In genomic region chr22:31615940-31616314, GRCh38 we compare ENCODE assay signal across 8 cellular contexts. TPM values are rescaled to one million over a fixed set of nuclear protein-coding genes. Genes with fewer than 3 reads are reported as not detected.
A peak's percentile ranks its signal among the peaks of the same experiment; 100 is the strongest.
DNase-seq lines count a peak whose midpoint lies in the region; ATAC-seq, FAIRE-seq and TF ChIP-seq lines count a peak whose summit lies in the region.
"Had no signal": no experiment of that assay in that cellular context is flagged by ENCODE, and none has a peak within 500 bp of the region (broad histone marks: within the 10 kb centered on the region; RNA-seq: fewer than 3 reads in every experiment).

No MANE protein-coding gene starts in this region.

- no peaks in the 10 kb centered on the region for H3K9me3 ChIP-seq in H9 (ENCODE audit: control insufficient read depth, low read depth, low read length)
- H3K9me3 ChIP-seq: ascending aorta had no signal

- H3K79me1 ChIP-seq in H9 (ENCODE audit: insufficient read depth, low read depth, low read length, poor library complexity, severe bottlenecking), result no peaks in the 10 kb centered on the region

- TF ChIP-seq CTCF in H9 (conservative IDR thresholded peaks at IDR 0.05) (no peak), natural killer cell (IDR thresholded peaks at IDR 0.05) (no peak)

- no peak overlapping the region for H3K4ac ChIP-seq in H9 (ENCODE audit: low read depth, low read length)

- intact Hi-C loops in natural killer cell (cut with micrococcal nuclease), result no loop called here

- H3K9ac ChIP-seq in H9 (ENCODE audit: extremely low read depth, insufficient read length, low read length), result no peak overlapping the region

- FAIRE-seq in GM18507 (lab: Jason Lieb, UNC), result peak; percentile 18

- no peak overlapping the region for H3K56ac ChIP-seq in H9 (ENCODE audit: insufficient read length, low read depth, low read length)

- H3K27me3 Mint-ChIP-seq in H9 (ENCODE audit: low read depth), result peaks cover 1% of the 10 kb centered on the region; the same call in 1 of the 2 replicates
- H3K27me3 Mint-ChIP-seq in natural killer cell (ENCODE audit: low read depth in 2 of 2), result no peaks in the 10 kb centered on the region

- no peak overlapping the region for H2AFZ ChIP-seq in H9 (ENCODE audit: low read length)

- no peak overlapping the region for H2BK5ac ChIP-seq in H9 (ENCODE audit: insufficient read length, low read length)

- H3K23me2 ChIP-seq in H9 (ENCODE audit: insufficient read length, low read depth, low read length, poor library complexity, severe bottlenecking), result no peaks in the 10 kb centered on the region

- no peak overlapping the region for H2BK15ac ChIP-seq in H9 (ENCODE audit: low read depth, low read length)

- no peak overlapping the region for H4K5ac ChIP-seq in H9 (ENCODE audit: insufficient read length, low read depth, low read length)

- ATAC-seq in natural killer cell, result no peak

- H3K4me1 Mint-ChIP-seq in H9, result peaks cover 0 to 3% of the 10 kb centered on the region in 2 experiments; a peak in 2 of 4 replicates
- H3K4me1 Mint-ChIP-seq in natural killer cell, result peaks cover 11 to 22% of the 10 kb centered on the region in 2 donors

- no CpG with 5 or more reads among the region's 4 CpGs for WGBS in H9 (ENCODE audit: extremely low coverage, insufficient read length, low lambda C conversion rate)

- no peak overlapping the region for H3K23ac ChIP-seq in H9 (ENCODE audit: insufficient read length, low read depth, low read length)

- H2BK12ac ChIP-seq in H9 (ENCODE audit: insufficient read length, low read depth, low read length), result no peak overlapping the region

- H3K14ac ChIP-seq in H9 (ENCODE audit: insufficient read depth, low read length), result no peak overlapping the region

- H4K20me1 ChIP-seq in H9 (ENCODE audit: control insufficient read depth, insufficient read depth, insufficient read length), result no peaks in the 10 kb centered on the region

- H3K4me1 ChIP-seq in H9 (ENCODE audit: insufficient read depth, low read length), result no peaks in the 10 kb centered on the region
- H3K4me1 ChIP-seq: ascending aorta had no signal

- H4K91ac ChIP-seq in H9 (ENCODE audit: insufficient read length, low read depth, low read length), result no peak overlapping the region

- no peak overlapping the region for H3T11ph ChIP-seq in H9 (ENCODE audit: low read length)

- no peak overlapping the region for H3K4me2 ChIP-seq in H9 (ENCODE audit: insufficient read depth, insufficient read length, low read length)

- H3K36me3 Mint-ChIP-seq in H9 (ENCODE audit: insufficient read depth in 1 of 3, low read depth in 3 of 3), result peaks cover 4 to 33% (median 30%) of the 10 kb centered on the region in 3 experiments; a peak in 6 of 7 replicates
- H3K36me3 Mint-ChIP-seq in natural killer cell, result no peaks in the 10 kb centered on the region

- DNase-seq in GM18507 (ENCODE audit: extremely low spot score, insufficient read length, low read depth) (no peak), H9 (no peak), UCSD-AML1 (lab: John Stamatoyannopoulos, UW; ENCODE audit: unreplicated experiment) (peak; percentile 58), natural killer cell (no peak), NCI-H524 (lab: John Stamatoyannopoulos, UW) (no peak), COLO829 (ENCODE audit: low spot score) (no peak), NK-92 (lab: John Stamatoyannopoulos, UW; ENCODE audit: unreplicated experiment) (no peak)

- H3K4me3 Mint-ChIP-seq in H9 (no peak overlapping the region), natural killer cell (no peak overlapping the region)

- H3K27me3 ChIP-seq in H9 (ENCODE audit: insufficient read depth, low read length), result no peaks in the 10 kb centered on the region
- H3K27me3 ChIP-seq: ascending aorta had no signal

- H3K9me3 Mint-ChIP-seq in H9, result no peaks in the 10 kb centered on the region; a peak in 1 of 5 replicates
- no peaks in the 10 kb centered on the region for H3K9me3 Mint-ChIP-seq in natural killer cell

- H2BK20ac ChIP-seq in H9 (ENCODE audit: low read depth, low read length, poor library complexity, severe bottlenecking), result no peak overlapping the region

- no peaks in the 10 kb centered on the region for H3K79me2 ChIP-seq in H9 (ENCODE audit: insufficient read depth, low read length)

- no peak overlapping the region for H4K8ac ChIP-seq in H9 (replicated peaks; ENCODE audit: insufficient read length, low read depth, low read length)

- H3K18ac ChIP-seq in H9 (ENCODE audit: insufficient read length, low read depth, low read length), result no peak overlapping the region

- no peak overlapping the region for H2BK120ac ChIP-seq in H9 (ENCODE audit: low read depth, low read length, poor library complexity, severe bottlenecking)

- no peak overlapping the region for H3K27ac ChIP-seq in H9 (ENCODE audit: insufficient read length, low read depth, low read length)
- H3K27ac ChIP-seq: ascending aorta had no signal

- H3K27ac Mint-ChIP-seq in H9 (peak overlapping the region; percentile 2 to 94 (median 21); a peak in 5 of 7 replicates), natural killer cell (peak overlapping the region; percentile 85 to 91)

- H2AK5ac ChIP-seq in H9 (ENCODE audit: insufficient read length, low read length), result no peak overlapping the region

RNA-seq across cellular contexts. Expression of gene PISD, which starts 46.1 kb away (rescaled TPM):
- total RNA-seq in H9 (2021) (55.9 and 62.0 TPM in 2 replicates), natural killer cell (10 to 100 TPM; 36.0 to 52.1 (median 47.8) TPM)
